In the genomic region with DNA sequence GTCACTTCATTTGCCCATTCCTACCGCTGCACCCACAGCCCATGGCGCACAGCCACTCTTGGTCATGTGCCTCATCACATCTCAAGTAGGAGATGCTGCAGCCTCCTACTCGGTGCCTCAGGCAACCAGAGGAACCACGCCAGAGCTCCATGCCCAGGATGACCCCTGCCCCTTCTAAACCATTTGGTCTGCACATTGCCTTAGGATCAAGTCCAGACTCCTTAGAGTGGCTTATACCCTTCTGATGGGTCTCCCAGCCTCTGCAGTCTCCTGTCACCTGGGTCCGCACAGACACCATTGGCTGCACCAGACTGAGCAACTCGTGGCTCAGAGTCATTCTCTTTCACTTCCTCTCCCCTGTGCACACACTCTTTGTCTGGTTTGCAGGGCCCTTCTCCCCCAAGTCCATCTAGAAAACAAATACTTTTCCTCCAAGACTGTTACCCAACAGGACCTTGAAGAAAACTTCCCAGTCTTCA, we compare ENCODE assay signal across 8 cellular contexts. TPM values are rescaled to one million over a fixed set of nuclear protein-coding genes. Genes with fewer than 3 reads are reported as not detected.
DNase-seq lines count a peak whose midpoint lies in the region; ATAC-seq and TF ChIP-seq lines count a peak whose summit lies in the region.

No MANE protein-coding gene starts in this region.

- peak; percentile 72 for DNase-seq in activated CD4-positive, alpha-beta T cell treated with anti-CD3 and anti-CD28 coated beads, Interleukin-2, amount 10 ng/mL, durations not matched to agents 24 days and 14 days
- DNase-seq in activated CD4-positive, alpha-beta T cell treated with anti-CD3 and anti-CD28 coated beads, Interleukin-2, amount 50 U/mL, for 1 hour: no peak
- DNase-seq in RPMI8226: peak; percentile 67
- no peak for DNase-seq in natural killer cell
- no peak for DNase-seq in omental fat pad (ENCODE audit: low spot score)
- no peak for DNase-seq in NCI-H1930 (lab: John Stamatoyannopoulos, UW)
- no peak for DNase-seq in LoVo (ENCODE audit: low spot score)

- peaks cover 64% of the 10 kb centered on the region for H3K4me1 Mint-ChIP-seq in activated CD4-positive, alpha-beta T cell treated with anti-CD3 and anti-CD28 coated beads, Interleukin-2, amount 10 ng/mL, durations not matched to agents 24 days and 14 days
- peaks cover 23 to 44% of the 10 kb centered on the region in 2 donors for H3K4me1 Mint-ChIP-seq in natural killer cell

- H3K36me3 Mint-ChIP-seq in activated CD4-positive, alpha-beta T cell treated with anti-CD3 and anti-CD28 coated beads, Interleukin-2, amount 10 ng/mL, durations not matched to agents 24 days and 14 days (ENCODE audit: low read depth): no peaks in the 10 kb centered on the region
- no peaks in the 10 kb centered on the region for H3K36me3 Mint-ChIP-seq in natural killer cell

- H3K9me3 Mint-ChIP-seq in activated CD4-positive, alpha-beta T cell treated with anti-CD3 and anti-CD28 coated beads, Interleukin-2, amount 10 ng/mL, durations not matched to agents 24 days and 14 days: no peaks in the 10 kb centered on the region
- H3K9me3 Mint-ChIP-seq in natural killer cell: no peaks in the 10 kb centered on the region

- no peak for TF ChIP-seq CTCF in natural killer cell (IDR thresholded peaks at IDR 0.05)
- TF ChIP-seq CTCF in omental fat pad (IDR thresholded peaks at IDR 0.05): no peak

- intact Hi-C loops in activated CD4-positive, alpha-beta T cell treated with anti-CD3 and anti-CD28 coated beads, Interleukin-2, amount 10 ng/mL, durations not matched to agents 24 days and 14 days (cut with micrococcal nuclease): loop anchor here (2.0 kb wide), 1 partner anchor 209 kb away; no protein-coding TSS in a partner anchor
- intact Hi-C loops in natural killer cell (cut with micrococcal nuclease): loop anchor here (2.0 kb wide), 1 partner anchor 31 kb away; no protein-coding TSS in a partner anchor

- no peaks in the 10 kb centered on the region for H3K27me3 Mint-ChIP-seq in activated CD4-positive, alpha-beta T cell treated with anti-CD3 and anti-CD28 coated beads, Interleukin-2, amount 10 ng/mL, durations not matched to agents 24 days and 14 days
- no peaks in the 10 kb centered on the region for H3K27me3 Mint-ChIP-seq in natural killer cell (ENCODE audit: low read depth in 2 of 2)

- peak overlapping the region; percentile 54 for H3K27ac Mint-ChIP-seq in activated CD4-positive, alpha-beta T cell treated with anti-CD3 and anti-CD28 coated beads, Interleukin-2, amount 10 ng/mL, durations not matched to agents 24 days and 14 days
- peak overlapping the region; percentile 77 to 83 for H3K27ac Mint-ChIP-seq in natural killer cell

- ATAC-seq in HG02840 (IDR thresholded peaks at IDR 0.05; ENCODE audit: low FRiP score, unreplicated experiment) (peak; percentile 51), natural killer cell (no peak), omental fat pad (ENCODE audit: low FRiP score) (no peak)

- H3K4me3 Mint-ChIP-seq in activated CD4-positive, alpha-beta T cell treated with anti-CD3 and anti-CD28 coated beads, Interleukin-2, amount 10 ng/mL, durations not matched to agents 24 days and 14 days: peak overlapping the region; percentile 24
- H3K4me3 Mint-ChIP-seq in natural killer cell: no peak overlapping the region

RNA-seq across cellular contexts. Expression of a gene that starts 2.2 kb away (rescaled TPM):
- not detected in 2 replicates for total RNA-seq in activated CD4-positive, alpha-beta T cell treated with anti-CD3 and anti-CD28 coated beads, Interleukin-2, amount 10 ng/mL, durations not matched to agents 24 days and 14 days
- total RNA-seq in natural killer cell (under 1 TPM in 1 of 3 donors, not detected in 2; 0.40 TPM), omental fat pad (10 to 100 TPM in 2 of 4 donors, 1 to 10 TPM in 2; 9.2 to 28.5 (median 14.5) TPM)

RNA-seq across cellular contexts. Expression of a gene that starts 2.2 kb away (rescaled TPM):
- total RNA-seq in activated CD4-positive, alpha-beta T cell treated with anti-CD3 and anti-CD28 coated beads, Interleukin-2, amount 10 ng/mL, durations not matched to agents 24 days and 14 days: not detected in 2 replicates
- total RNA-seq in natural killer cell (1 to 10 TPM in 1 of 3 donors, not detected in 2; 1.0 TPM), omental fat pad (10 to 100 TPM in 1 of 4 donors, 1 to 10 TPM in 3; 4.4 to 17.1 (median 5.1) TPM)

RNA-seq across cellular contexts. Expression of a gene that starts 31.9 kb away (rescaled TPM):
- 2.1 and 2.7 TPM in 2 replicates for total RNA-seq in activated CD4-positive, alpha-beta T cell treated with anti-CD3 and anti-CD28 coated beads, Interleukin-2, amount 10 ng/mL, durations not matched to agents 24 days and 14 days
- total RNA-seq in natural killer cell (100 to 1,000 TPM in 2 of 3 donors, 10 to 100 TPM in 1; 85.2 to 147 (median 106) TPM), omental fat pad (100 to 1,000 TPM in 1 of 4 donors, 10 to 100 TPM in 3; 49.5 to 124 (median 67.7) TPM)

RNA-seq across cellular contexts. Expression of a gene that starts 56.4 kb away (rescaled TPM):
- total RNA-seq in activated CD4-positive, alpha-beta T cell treated with anti-CD3 and anti-CD28 coated beads, Interleukin-2, amount 10 ng/mL, durations not matched to agents 24 days and 14 days: 308 and 325 TPM in 2 replicates
- 100 to 1,000 TPM; 105 to 115 (median 105) TPM for total RNA-seq in natural killer cell
- total RNA-seq in omental fat pad: 100 to 1,000 TPM; 135 to 159 (median 142) TPM

RNA-seq across cellular contexts. Expression of a gene that starts 56.6 kb away (rescaled TPM):
- 60.9 and 65.0 TPM in 2 replicates for total RNA-seq in activated CD4-positive, alpha-beta T cell treated with anti-CD3 and anti-CD28 coated beads, Interleukin-2, amount 10 ng/mL, durations not matched to agents 24 days and 14 days
- total RNA-seq in natural killer cell: 10 to 100 TPM; 15.5 to 20.8 (median 17.8) TPM
- total RNA-seq in omental fat pad: 10 to 100 TPM; 25.9 to 44.9 (median 33.9) TPM

Comparison
In these comparisons a context has a peak if more than half of its experiments do, and no peak if none do; other contexts are left out.
1. DNase-seq: peak in activated CD4-positive, alpha-beta T cell treated with anti-CD3 and anti-CD28 coated beads, Interleukin-2, amount 10 ng/mL, durations not matched to agents 24 days and 14 days (single experiment) and RPMI8226 (single experiment); none in activated CD4-positive, alpha-beta T cell treated with anti-CD3 and anti-CD28 coated beads, Interleukin-2, amount 50 U/mL, for 1 hour (single experiment), natural killer cell (single experiment), omental fat pad (single experiment), NCI-H1930 (0 of 2) and LoVo (single experiment).
2. RNA of a gene that starts 31.9 kb away (total RNA-seq): 85.2 to 147 TPM in natural killer cell and 49.5 to 124 TPM in omental fat pad; 2.1 to 2.7 TPM in activated CD4-positive, alpha-beta T cell treated with anti-CD3 and anti-CD28 coated beads, Interleukin-2, amount 10 ng/mL, durations not matched to agents 24 days and 14 days; every median in the first group is over 10 times any median in the second.